Comparison of ENCODE assay signal across 1 cellular context in genomic region chr10:114938818-114939193, GRCh38.
TF ChIP-seq lines count a peak whose summit lies in the region.

No MANE protein-coding gene starts in this region.

TF ChIP-seq in HepG2, 621 proteins besides CTCF, POLR2A, EP300 and RAD21 (continued from another document):
- TF ChIP-seq ZBTB10 (CRISPR knock-in tag; IDR thresholded peaks at IDR 0.05; ENCODE audit: borderline replicate concordance) (peak; percentile 64; the same call in 1 of the 2 replicates), ZNF841 (CRISPR knock-in tag; IDR thresholded peaks at IDR 0.05; ENCODE audit: borderline replicate concordance) (no peak), HOXD1 (CRISPR knock-in tag; IDR thresholded peaks at IDR 0.05) (0 out of 2 replicates have a peak, but pooled peaks have one; percentile 10)
